ENCODE assay signal across 12 cellular contexts in the genomic region with DNA sequence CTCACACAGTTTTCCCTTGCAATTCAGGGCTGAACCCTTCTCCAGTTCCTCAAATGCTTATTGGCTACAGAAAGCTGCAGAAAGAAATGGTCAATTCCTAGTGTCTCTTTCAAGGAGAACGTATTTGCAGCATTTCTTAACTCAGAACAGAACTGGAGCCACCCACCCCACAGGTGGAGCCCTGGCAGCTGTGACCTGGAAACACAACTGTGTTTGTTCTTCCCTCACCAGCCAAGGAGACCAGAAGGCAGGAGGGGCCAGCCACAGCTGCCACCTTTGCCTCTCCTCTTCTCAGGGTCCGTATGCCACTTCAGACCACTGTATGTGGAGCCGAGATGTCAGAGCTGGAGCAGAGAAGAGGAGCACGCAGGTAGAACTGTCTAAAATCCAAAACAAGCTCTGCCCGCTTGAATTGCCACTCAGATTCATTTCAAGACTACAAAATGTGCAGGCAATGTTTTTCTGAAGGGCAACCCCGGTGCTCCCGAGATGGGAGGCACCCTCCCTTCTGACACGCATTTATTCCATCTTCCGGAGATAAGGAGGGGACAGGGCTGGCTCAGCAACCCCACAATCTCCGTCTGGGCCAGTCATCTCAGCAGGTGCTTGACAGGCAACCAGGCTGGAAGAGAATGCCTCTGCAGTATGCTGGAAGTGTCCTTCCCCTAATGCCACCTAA. TPM values are rescaled to one million over a fixed set of nuclear protein-coding genes. Genes with fewer than 3 reads are reported as not detected.
A peak's percentile ranks its signal among the peaks of the same experiment; 100 is the strongest.
DNase-seq lines count a peak whose midpoint lies in the region; ATAC-seq lines count a peak whose summit lies in the region.
"Had no signal": no experiment of that assay in that cellular context is flagged by ENCODE, and none has a peak within 500 bp of the region (broad histone marks: within the 10 kb centered on the region; RNA-seq: fewer than 3 reads in every experiment).

No MANE protein-coding gene starts in this region.

- H3K4me3 Mint-ChIP-seq in stimulated activated memory B cell treated with anti-CD40 and anti-IgM and Interleukin-4, amounts not matched to agents 10 μg/mL and 1 μg/mL and 100 μg/mL, for 72 hours: peak overlapping the region; percentile 12
- H3K4me3 Mint-ChIP-seq: brain, WTC11 had no signal

- peak; percentile 16 to 37 for ATAC-seq in activated CD4-positive, CD25-positive, alpha-beta regulatory T cell treated with anti-CD3 and anti-CD28 coated beads, Interleukin-2, amount 50 U/mL, for 24 hours
- ATAC-seq in stimulated activated memory B cell treated with anti-CD40 and anti-IgM and Interleukin-4, amounts not matched to agents 10 μg/mL and 1 μg/mL and 100 μg/mL, for 72 hours: no peak
- no peak for ATAC-seq in HG02678 (IDR thresholded peaks at IDR 0.05; ENCODE audit: unreplicated experiment)
- ATAC-seq: mucosa of descending colon, WTC11 had no signal

- H3K9me3 Mint-ChIP-seq in stimulated activated memory B cell treated with anti-CD40 and anti-IgM and Interleukin-4, amounts not matched to agents 10 μg/mL and 1 μg/mL and 100 μg/mL, for 72 hours: no peaks in the 10 kb centered on the region
- H3K9me3 Mint-ChIP-seq: brain, WTC11 had no signal

- peaks cover 35% of the 10 kb centered on the region for H3K4me1 Mint-ChIP-seq in stimulated activated memory B cell treated with anti-CD40 and anti-IgM and Interleukin-4, amounts not matched to agents 10 μg/mL and 1 μg/mL and 100 μg/mL, for 72 hours

- no peaks in the 10 kb centered on the region for H3K36me3 Mint-ChIP-seq in stimulated activated memory B cell treated with anti-CD40 and anti-IgM and Interleukin-4, amounts not matched to agents 10 μg/mL and 1 μg/mL and 100 μg/mL, for 72 hours
- H3K36me3 Mint-ChIP-seq: brain, WTC11 had no signal

- no peak for DNase-seq in activated CD4-positive, CD25-positive, alpha-beta regulatory T cell (lab: John Stamatoyannopoulos, UW)
- DNase-seq in activated CD4-positive, alpha-beta T cell treated with anti-CD3 and anti-CD28 coated beads, Interleukin-2, amount 50 U/mL, for 4 hours: peak; percentile 50 to 51
- DNase-seq in cerebellum (ENCODE audit: low spot score) (peak; percentile 24), mucosa of gallbladder (ENCODE audit: low spot score) (no peak), occipital lobe (lab: John Stamatoyannopoulos, UW) (no peak)
- DNase-seq: mucosa of descending colon, NCI-H187 had no signal

- H3K27me3 Mint-ChIP-seq in stimulated activated memory B cell treated with anti-CD40 and anti-IgM and Interleukin-4, amounts not matched to agents 10 μg/mL and 1 μg/mL and 100 μg/mL, for 72 hours: peaks cover 75% of the 10 kb centered on the region

- H3K27ac Mint-ChIP-seq in stimulated activated memory B cell treated with anti-CD40 and anti-IgM and Interleukin-4, amounts not matched to agents 10 μg/mL and 1 μg/mL and 100 μg/mL, for 72 hours: no peak overlapping the region
- H3K27ac Mint-ChIP-seq: WTC11 had no signal

RNA-seq across cellular contexts. Expression of a gene that starts 16.7 kb away (rescaled TPM):
- total RNA-seq in cerebellum (0.82 TPM), mucosa of gallbladder (5.2 TPM), occipital lobe (2.3 TPM)

RNA-seq across cellular contexts. Expression of a gene that starts 51.9 kb away (rescaled TPM):
- 36.7 TPM for total RNA-seq in cerebellum
- total RNA-seq in mucosa of gallbladder: 157 TPM
- total RNA-seq in occipital lobe: 45.4 TPM

Comparison
In these comparisons a context has a peak if more than half of its experiments do, and no peak if none do; other contexts are left out.
1. ATAC-seq: peak in activated CD4-positive, CD25-positive, alpha-beta regulatory T cell treated with anti-CD3 and anti-CD28 coated beads, Interleukin-2, amount 50 U/mL, for 24 hours (2 of 2); none in stimulated activated memory B cell treated with anti-CD40 and anti-IgM and Interleukin-4, amounts not matched to agents 10 μg/mL and 1 μg/mL and 100 μg/mL, for 72 hours (single experiment) and HG02678 (single experiment).
2. DNase-seq: peak in activated CD4-positive, alpha-beta T cell treated with anti-CD3 and anti-CD28 coated beads, Interleukin-2, amount 50 U/mL, for 4 hours (2 of 2) and cerebellum (single experiment); none in activated CD4-positive, CD25-positive, alpha-beta regulatory T cell (0 of 4), mucosa of gallbladder (single experiment) and occipital lobe (single experiment).